Comparison of ENCODE assay signal across 20 cellular contexts in the genomic region with DNA sequence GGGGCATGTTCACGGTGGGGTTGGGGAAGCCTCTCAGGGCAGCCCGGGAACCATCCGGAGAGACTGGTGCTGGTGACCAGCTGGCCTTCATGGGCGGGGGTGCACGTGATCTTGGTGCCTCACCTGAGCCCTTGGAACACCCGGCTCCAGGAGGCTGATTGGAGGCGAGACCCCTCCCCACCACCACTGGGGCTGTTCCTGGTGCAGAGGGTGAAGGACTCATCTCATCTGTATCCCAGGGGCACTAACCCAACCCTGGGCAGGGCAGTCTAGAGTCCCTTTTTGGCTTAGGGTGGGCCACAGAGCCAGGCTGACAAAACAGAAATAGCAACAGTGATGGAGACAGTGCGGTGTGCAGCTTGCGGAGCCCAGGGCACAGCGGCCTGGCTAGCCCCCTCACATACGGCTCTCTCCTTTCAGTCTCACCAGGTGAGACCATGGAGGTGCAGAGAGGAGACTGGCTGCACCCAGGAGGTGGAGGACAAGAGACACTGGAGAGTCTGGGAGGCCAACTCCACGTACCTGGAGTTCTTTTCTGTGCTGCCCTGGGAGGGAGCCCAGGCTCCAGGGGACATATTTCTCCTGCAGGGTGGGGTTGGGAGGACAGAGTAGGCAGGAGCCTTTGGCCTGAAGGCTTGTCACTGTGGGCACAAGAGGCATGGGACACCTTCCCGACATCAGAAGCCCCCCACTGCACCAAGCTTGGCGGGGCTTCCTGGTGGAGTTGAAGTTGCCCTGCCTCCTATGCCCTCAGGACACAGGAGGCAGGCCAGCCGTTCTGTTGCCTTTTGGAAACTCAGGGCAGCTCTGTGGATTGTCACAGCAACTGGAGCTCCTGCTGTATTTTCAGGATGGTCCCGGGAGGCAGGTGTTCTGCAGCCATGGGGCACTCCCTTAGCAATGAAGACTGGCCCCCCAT.
DNase-seq lines count a peak whose midpoint lies in the region; ATAC-seq, FAIRE-seq and TF ChIP-seq lines count a peak whose summit lies in the region.
"Had no signal": no experiment of that assay in that cellular context is flagged by ENCODE, and none has a peak within 500 bp of the region (broad histone marks: within the 10 kb centered on the region; RNA-seq: fewer than 3 reads in every experiment).

No MANE protein-coding gene starts in this region.

- intact Hi-C loops in posterior vena cava (cut with DNase I), result no loop called here

- CTCF ChIA-PET in RWPE1 (lab: Yijun Ruan, JAX), result no interaction called here

- peaks cover 40% of the 10 kb centered on the region for H3K4me1 ChIP-seq in keratinocyte (ENCODE audit: control insufficient read depth, extremely low read depth, insufficient read depth, low read length)
- H3K4me1 ChIP-seq: right lobe of liver had no signal

- H3K9ac ChIP-seq in keratinocyte (ENCODE audit: control insufficient read depth, extremely low read depth, insufficient read depth, low read length), result peak overlapping the region; percentile 22

- DNase-seq in GM03348 (ENCODE audit: low spot score) (peak; percentile 5), RWPE1 (ENCODE audit: low spot score) (no peak), keratinocyte (ENCODE audit: low read depth, low spot score) (no peak), posterior vena cava (ENCODE audit: low spot score) (peak; percentile 72), retina (no peak), HUDEP-2 (lab: John Stamatoyannopoulos, UW; ENCODE audit: unreplicated experiment in 76 of 76) (no peak)
- no peak for DNase-seq in stimulated activated CD4-positive, alpha-beta T cell treated with anti-CD3 and anti-CD28 coated beads, Interleukin-2, amount 100 ng/mL, for 48 hours
- DNase-seq: activated CD8-positive, alpha-beta T cell treated with anti-CD3 and anti-CD28 coated beads for 36 hours; activated T-cell treated with anti-CD3 and anti-CD28 coated beads, Interleukin-2, amount 50 U/mL, for 4 hours; DND-41; hypothalamus; kidney glomerular epithelial cell; NCI-H1048; occipital lobe; stimulated activated naive CD4-positive, alpha-beta T cell treated with Interleukin-2 at 50 U/mL for 16 hours; trophoblast cell had no signal

- no peak for FAIRE-seq in keratinocyte (lab: Jason Lieb, UNC)
- FAIRE-seq: astrocyte, GM18507 had no signal

- no peak overlapping the region for H2AFZ ChIP-seq in keratinocyte (ENCODE audit: control insufficient read depth, low read length)

- no peaks in the 10 kb centered on the region for H3K79me2 ChIP-seq in keratinocyte (ENCODE audit: control insufficient read depth, insufficient read depth, low read length)

- POLR2A ChIA-PET in RWPE1 (lab: Yijun Ruan, JAX; ENCODE audit: low non-redundant PET), result no interaction called here

- peaks cover 2% of the 10 kb centered on the region for H3K9me1 ChIP-seq in keratinocyte (ENCODE audit: control insufficient read depth, extremely low read depth, insufficient read depth, low read length)

- H3K27ac ChIP-seq in RWPE1 (peak overlapping the region; percentile 93), keratinocyte (ENCODE audit: control insufficient read depth, insufficient read depth, low read length) (no peak overlapping the region)
- H3K27ac ChIP-seq: right lobe of liver had no signal

- H3K9me3 ChIP-seq in keratinocyte (ENCODE audit: control insufficient read depth, low read depth, low read length), result no peaks in the 10 kb centered on the region
- H3K9me3 ChIP-seq: right lobe of liver had no signal

- H3K4me2 ChIP-seq in keratinocyte (ENCODE audit: control insufficient read depth, extremely low read depth, insufficient read depth, low read depth, low read length), result no peak overlapping the region

- TF ChIP-seq CTCF in RWPE1 (conservative IDR thresholded peaks at IDR 0.05; ENCODE audit: low read depth) (no peak), keratinocyte (optimal IDR thresholded peaks at IDR 0.05 in 1 of 3, IDR thresholded peaks at IDR 0.05 in 1 of 3, conservative IDR thresholded peaks at IDR 0.05 in 1 of 3; ENCODE audit: extremely low read depth in 1 of 3, insufficient read depth in 2 of 3, low read length in 3 of 3) (no peak)

- dilution Hi-C loops in keratinocyte (cut with MboI; ENCODE audit: extremely low pct_ligation_motif_present, low sequenced_read_pairs), result no loop called here

- no peak for ATAC-seq in HG02642 (IDR thresholded peaks at IDR 0.05; ENCODE audit: poor library complexity, unreplicated experiment)
- ATAC-seq: activated CD8-positive, alpha-beta T cell treated with anti-CD3 and anti-CD28 coated beads for 36 hours; right lobe of liver had no signal

- H3K27me3 ChIP-seq in keratinocyte (ENCODE audit: control insufficient read depth, extremely low read depth, insufficient read depth, low read length), result peaks cover 4% of the 10 kb centered on the region
- H3K27me3 ChIP-seq: right lobe of liver had no signal

- H3K4me3 ChIP-seq in keratinocyte (ENCODE audit: control insufficient read depth in 2 of 3, extremely low read depth in 1 of 3, insufficient read depth in 2 of 3, low read depth in 1 of 3, low read length in 3 of 3), result no peak overlapping the region
- H3K4me3 ChIP-seq: right lobe of liver had no signal

- H3K36me3 ChIP-seq in keratinocyte (ENCODE audit: control insufficient read depth in 2 of 2, extremely low read depth in 1 of 2, insufficient read depth in 2 of 2, low read length in 2 of 2), result no peaks in the 10 kb centered on the region
- H3K36me3 ChIP-seq: right lobe of liver had no signal

- H4K20me1 ChIP-seq in keratinocyte (ENCODE audit: control insufficient read depth, extremely low read depth, insufficient read depth, low read length), result no peaks in the 10 kb centered on the region

Comparison
In these comparisons a context has a peak if more than half of its experiments do, and no peak if none do; other contexts are left out.
1. DNase-seq: peak in GM03348 (single experiment) and posterior vena cava (single experiment); none in RWPE1 (single experiment), keratinocyte (single experiment), retina (single experiment), stimulated activated CD4-positive, alpha-beta T cell treated with anti-CD3 and anti-CD28 coated beads, Interleukin-2, amount 100 ng/mL, for 48 hours (0 of 2) and HUDEP-2 (0 of 76).